In genomic region chr2:25587361-25587760, GRCh38 we compare ENCODE assay signal across 11 cellular contexts.
DNase-seq lines count a peak whose midpoint lies in the region; ATAC-seq and TF ChIP-seq lines count a peak whose summit lies in the region.
"Had no signal": no experiment of that assay in that cellular context is flagged by ENCODE, and none has a peak within 500 bp of the region (broad histone marks: within the 10 kb centered on the region; RNA-seq: fewer than 3 reads in every experiment).

No MANE protein-coding gene starts in this region.

- no peak for ATAC-seq in GM18505 (IDR thresholded peaks at IDR 0.05; ENCODE audit: unreplicated experiment)

- TF ChIP-seq CTCF in OCI-LY3 (IDR thresholded peaks at IDR 0.05; ENCODE audit: low read depth, low read length) (no peak), fibroblast of lung (conservative IDR thresholded peaks at IDR 0.05 in 1 of 2, IDR thresholded peaks at IDR 0.05 in 1 of 2; ENCODE audit: low read depth in 1 of 2, low read length in 2 of 2) (no peak), MM.1S (IDR thresholded peaks at IDR 0.05; ENCODE audit: low read length) (no peak)

- no peak for TF ChIP-seq POLR2A in GM18505 (IDR thresholded peaks at IDR 0.05; ENCODE audit: borderline replicate concordance, extremely low read depth, insufficient read depth, insufficient read length)

- H3K27ac ChIP-seq in OCI-LY3 (ENCODE audit: low read length): peak overlapping the region; percentile 40
- H3K27ac ChIP-seq in fibroblast of lung (ENCODE audit: insufficient read depth, low read length): no peak overlapping the region
- peak overlapping the region; percentile 36 for H3K27ac ChIP-seq in substantia nigra (ENCODE audit: low read depth, low read length, poor library complexity, severe bottlenecking)
- no peak overlapping the region for H3K27ac ChIP-seq in MM.1S (ENCODE audit: low read length)

- peaks cover 2% of the 10 kb centered on the region for H3K36me3 Mint-ChIP-seq in activated naive CD4-positive, alpha-beta T cell treated with anti-CD3 and anti-CD28 coated beads, Interleukin-2, amount 10 ng/mL, durations not matched to agents 7 days and 5 days

- no peak overlapping the region for H3K27ac Mint-ChIP-seq in activated naive CD4-positive, alpha-beta T cell treated with anti-CD3 and anti-CD28 coated beads, Interleukin-2, amount 10 ng/mL, durations not matched to agents 7 days and 5 days

- H4K20me1 ChIP-seq in OCI-LY3 (ENCODE audit: insufficient read depth, low read length) (no peaks in the 10 kb centered on the region), fibroblast of lung (ENCODE audit: control insufficient read depth, extremely low read depth, insufficient read depth, low read length) (no peaks in the 10 kb centered on the region), MM.1S (ENCODE audit: insufficient read depth, low read length) (no peaks in the 10 kb centered on the region)

- peak; percentile 9 for DNase-seq in activated naive CD4-positive, alpha-beta T cell treated with Interleukin-2 at 50 U/mL for 16 hours
- DNase-seq in activated naive CD4-positive, alpha-beta T cell treated with anti-CD3 and anti-CD28 coated beads, Interleukin-2, amount 10 ng/mL, durations not matched to agents 7 days and 5 days: no peak
- DNase-seq in fibroblast of lung (ENCODE audit: low read depth in 2 of 2): peak; percentile 42 to 75
- peak in 18 of 49 donors; percentile 14 to 58 (median 36) for DNase-seq in substantia nigra (lab: John Stamatoyannopoulos, UW)
- no peak for DNase-seq in MM.1S
- DNase-seq in activated CD4-positive, CD25-positive, alpha-beta regulatory T cell treated with anti-CD3 and anti-CD28 coated beads, Interleukin-2, amount 50 U/mL, for 72 hours: no peak
- DNase-seq: CD8-positive, alpha-beta memory T cell; effector memory CD4-positive, alpha-beta T cell; NCI-H774 had no signal

- no peaks in the 10 kb centered on the region for H3K9me2 ChIP-seq in MM.1S (replicated peaks; ENCODE audit: insufficient read depth, low read length)

- H3K4me1 ChIP-seq in OCI-LY3 (ENCODE audit: low read length) (peaks cover 47% of the 10 kb centered on the region), fibroblast of lung (ENCODE audit: control insufficient read depth, extremely low read depth, insufficient read depth, low read length) (peaks cover 2% of the 10 kb centered on the region), MM.1S (ENCODE audit: low read length) (no peaks in the 10 kb centered on the region; the same call in 1 of the 2 replicates)

- peak overlapping the region; percentile 54 for H3K4me3 ChIP-seq in OCI-LY3 (ENCODE audit: low read length)
- no peak overlapping the region for H3K4me3 ChIP-seq in fibroblast of lung (replicated peaks in 1 of 4; ENCODE audit: control extremely low read depth in 1 of 4, insufficient read depth in 1 of 4, low read depth in 3 of 4, low read length in 4 of 4)
- no peak overlapping the region for H3K4me3 ChIP-seq in MM.1S (ENCODE audit: low read length)

- no peaks in the 10 kb centered on the region for H3K9me3 ChIP-seq in OCI-LY3 (ENCODE audit: insufficient read depth, low read length)
- no peaks in the 10 kb centered on the region for H3K9me3 ChIP-seq in fibroblast of lung (ENCODE audit: control insufficient read depth, insufficient read depth, low read depth, low read length)
- H3K9me3 ChIP-seq in MM.1S (replicated peaks; ENCODE audit: insufficient read depth, low read length): no peaks in the 10 kb centered on the region

- no peaks in the 10 kb centered on the region for H3K9me3 Mint-ChIP-seq in activated naive CD4-positive, alpha-beta T cell treated with anti-CD3 and anti-CD28 coated beads, Interleukin-2, amount 10 ng/mL, durations not matched to agents 7 days and 5 days
- H3K9me3 Mint-ChIP-seq: CD8-positive, alpha-beta memory T cell had no signal

- H3K79me2 ChIP-seq in OCI-LY3 (ENCODE audit: low read length) (no peaks in the 10 kb centered on the region), fibroblast of lung (ENCODE audit: control insufficient read depth, insufficient read depth, low read length) (no peaks in the 10 kb centered on the region), MM.1S (ENCODE audit: low read length) (no peaks in the 10 kb centered on the region)

- H3K27me3 ChIP-seq in OCI-LY3 (ENCODE audit: low read depth, low read length) (no peaks in the 10 kb centered on the region), fibroblast of lung (ENCODE audit: control insufficient read depth, insufficient read depth, low read length) (no peaks in the 10 kb centered on the region), MM.1S (replicated peaks; ENCODE audit: insufficient read depth, low read length) (no peaks in the 10 kb centered on the region)

- peaks cover 3% of the 10 kb centered on the region for H3F3A ChIP-seq in MM.1S (ENCODE audit: insufficient read depth, low read length)

- H2AFZ ChIP-seq in OCI-LY3 (ENCODE audit: low read depth, low read length) (0 out of 2 replicates have a peak overlapping the region, but pooled peaks have one; percentile 0), fibroblast of lung (ENCODE audit: low read length) (no peak overlapping the region), MM.1S (ENCODE audit: low read length) (no peak overlapping the region)

- CTCF ChIA-PET in activated naive CD4-positive, alpha-beta T cell treated with anti-CD3 and anti-CD28 coated beads, Interleukin-2, amount 10 ng/mL, durations not matched to agents 7 days and 5 days (lab: Charles Lee): interaction anchor here (0.6 kb wide), 1 partner anchor 73 kb away, joined by 3 read pairs; no protein-coding TSS in a partner anchor

- H3K27me3 Mint-ChIP-seq in activated naive CD4-positive, alpha-beta T cell treated with anti-CD3 and anti-CD28 coated beads, Interleukin-2, amount 10 ng/mL, durations not matched to agents 7 days and 5 days: no peaks in the 10 kb centered on the region
- H3K27me3 Mint-ChIP-seq: CD8-positive, alpha-beta memory T cell had no signal

- no peaks in the 10 kb centered on the region for H3K36me3 ChIP-seq in OCI-LY3 (replicated peaks; ENCODE audit: low read depth, low read length)
- H3K36me3 ChIP-seq in fibroblast of lung (ENCODE audit: control insufficient read depth, insufficient read depth, low read length): no peaks in the 10 kb centered on the region
- no peaks in the 10 kb centered on the region for H3K36me3 ChIP-seq in MM.1S (replicated peaks; ENCODE audit: insufficient read depth, low read length)

- peak overlapping the region; percentile 9; the same call in 1 of the 2 replicates for H3K9ac ChIP-seq in OCI-LY3 (ENCODE audit: low read length)
- no peak overlapping the region for H3K9ac ChIP-seq in fibroblast of lung (ENCODE audit: insufficient read depth, low read length)
- H3K9ac ChIP-seq in MM.1S (ENCODE audit: low read length): no peak overlapping the region

- peak overlapping the region; percentile 75 for H3K4me2 ChIP-seq in OCI-LY3 (ENCODE audit: low read length)
- H3K4me2 ChIP-seq in fibroblast of lung (ENCODE audit: extremely low read depth, insufficient read depth, low read length): no peak overlapping the region
- H3K4me2 ChIP-seq in MM.1S (ENCODE audit: low read depth, low read length): no peak overlapping the region

- peaks cover 23% of the 10 kb centered on the region for H3K4me1 Mint-ChIP-seq in activated naive CD4-positive, alpha-beta T cell treated with anti-CD3 and anti-CD28 coated beads, Interleukin-2, amount 10 ng/mL, durations not matched to agents 7 days and 5 days

- H3K4me3 Mint-ChIP-seq in activated naive CD4-positive, alpha-beta T cell treated with anti-CD3 and anti-CD28 coated beads, Interleukin-2, amount 10 ng/mL, durations not matched to agents 7 days and 5 days: no peak overlapping the region
- H3K4me3 Mint-ChIP-seq: CD8-positive, alpha-beta memory T cell had no signal

Comparison
In these comparisons a context has a peak if more than half of its experiments do, and no peak if none do; other contexts are left out.
1. DNase-seq: peak in activated naive CD4-positive, alpha-beta T cell treated with Interleukin-2 at 50 U/mL for 16 hours (single experiment) and fibroblast of lung (2 of 2); none in activated naive CD4-positive, alpha-beta T cell treated with anti-CD3 and anti-CD28 coated beads, Interleukin-2, amount 10 ng/mL, durations not matched to agents 7 days and 5 days (single experiment), MM.1S (single experiment) and activated CD4-positive, CD25-positive, alpha-beta regulatory T cell treated with anti-CD3 and anti-CD28 coated beads, Interleukin-2, amount 50 U/mL, for 72 hours (single experiment).
2. H3K27ac ChIP-seq: peak in OCI-LY3 (single experiment) and substantia nigra (single experiment); none in fibroblast of lung (single experiment) and MM.1S (single experiment).